2 cellular contexts compared by ENCODE assay signal in the genomic region with DNA sequence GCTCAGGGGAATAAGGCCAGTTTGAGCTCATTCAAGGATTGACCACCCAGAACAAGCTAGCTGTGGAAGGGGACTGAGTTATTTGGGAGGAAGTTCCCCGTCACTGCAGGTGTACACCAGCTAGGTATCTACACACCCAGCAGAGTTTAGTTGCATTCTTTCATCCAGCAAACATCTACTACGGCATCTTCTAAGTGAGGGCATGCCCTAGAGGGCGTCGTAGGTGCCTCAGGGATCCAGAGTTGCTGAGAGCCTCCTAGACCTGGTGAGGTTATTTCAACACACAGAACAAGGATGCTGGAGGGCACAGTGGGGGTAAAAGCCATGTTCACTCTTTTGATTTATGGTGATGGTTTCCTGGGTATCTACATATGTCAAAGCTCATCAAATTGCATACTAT.
TF ChIP-seq lines count a peak whose summit lies in the region.

No MANE protein-coding gene starts in this region.

TF ChIP-seq in GM23338, 12 proteins besides CTCF, POLR2A, EP300 and RAD21:
- TF ChIP-seq POLR2AphosphoS5 (IDR thresholded peaks at IDR 0.05; ENCODE audit: low read depth) = no peak
- TF ChIP-seq, protein P1, sequence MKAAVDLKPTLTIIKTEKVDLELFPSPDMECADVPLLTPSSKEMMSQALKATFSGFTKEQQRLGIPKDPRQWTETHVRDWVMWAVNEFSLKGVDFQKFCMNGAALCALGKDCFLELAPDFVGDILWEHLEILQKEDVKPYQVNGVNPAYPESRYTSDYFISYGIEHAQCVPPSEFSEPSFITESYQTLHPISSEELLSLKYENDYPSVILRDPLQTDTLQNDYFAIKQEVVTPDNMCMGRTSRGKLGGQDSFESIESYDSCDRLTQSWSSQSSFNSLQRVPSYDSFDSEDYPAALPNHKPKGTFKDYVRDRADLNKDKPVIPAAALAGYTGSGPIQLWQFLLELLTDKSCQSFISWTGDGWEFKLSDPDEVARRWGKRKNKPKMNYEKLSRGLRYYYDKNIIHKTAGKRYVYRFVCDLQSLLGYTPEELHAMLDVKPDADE (IDR thresholded peaks at IDR 0.05) = no peak
- no peak for TF ChIP-seq EZH2phosphoT487 (IDR thresholded peaks at IDR 0.05; ENCODE audit: unreplicated experiment)
- no peak for TF ChIP-seq JUNB (IDR thresholded peaks at IDR 0.05; ENCODE audit: unreplicated experiment)
- TF ChIP-seq, protein P2, sequence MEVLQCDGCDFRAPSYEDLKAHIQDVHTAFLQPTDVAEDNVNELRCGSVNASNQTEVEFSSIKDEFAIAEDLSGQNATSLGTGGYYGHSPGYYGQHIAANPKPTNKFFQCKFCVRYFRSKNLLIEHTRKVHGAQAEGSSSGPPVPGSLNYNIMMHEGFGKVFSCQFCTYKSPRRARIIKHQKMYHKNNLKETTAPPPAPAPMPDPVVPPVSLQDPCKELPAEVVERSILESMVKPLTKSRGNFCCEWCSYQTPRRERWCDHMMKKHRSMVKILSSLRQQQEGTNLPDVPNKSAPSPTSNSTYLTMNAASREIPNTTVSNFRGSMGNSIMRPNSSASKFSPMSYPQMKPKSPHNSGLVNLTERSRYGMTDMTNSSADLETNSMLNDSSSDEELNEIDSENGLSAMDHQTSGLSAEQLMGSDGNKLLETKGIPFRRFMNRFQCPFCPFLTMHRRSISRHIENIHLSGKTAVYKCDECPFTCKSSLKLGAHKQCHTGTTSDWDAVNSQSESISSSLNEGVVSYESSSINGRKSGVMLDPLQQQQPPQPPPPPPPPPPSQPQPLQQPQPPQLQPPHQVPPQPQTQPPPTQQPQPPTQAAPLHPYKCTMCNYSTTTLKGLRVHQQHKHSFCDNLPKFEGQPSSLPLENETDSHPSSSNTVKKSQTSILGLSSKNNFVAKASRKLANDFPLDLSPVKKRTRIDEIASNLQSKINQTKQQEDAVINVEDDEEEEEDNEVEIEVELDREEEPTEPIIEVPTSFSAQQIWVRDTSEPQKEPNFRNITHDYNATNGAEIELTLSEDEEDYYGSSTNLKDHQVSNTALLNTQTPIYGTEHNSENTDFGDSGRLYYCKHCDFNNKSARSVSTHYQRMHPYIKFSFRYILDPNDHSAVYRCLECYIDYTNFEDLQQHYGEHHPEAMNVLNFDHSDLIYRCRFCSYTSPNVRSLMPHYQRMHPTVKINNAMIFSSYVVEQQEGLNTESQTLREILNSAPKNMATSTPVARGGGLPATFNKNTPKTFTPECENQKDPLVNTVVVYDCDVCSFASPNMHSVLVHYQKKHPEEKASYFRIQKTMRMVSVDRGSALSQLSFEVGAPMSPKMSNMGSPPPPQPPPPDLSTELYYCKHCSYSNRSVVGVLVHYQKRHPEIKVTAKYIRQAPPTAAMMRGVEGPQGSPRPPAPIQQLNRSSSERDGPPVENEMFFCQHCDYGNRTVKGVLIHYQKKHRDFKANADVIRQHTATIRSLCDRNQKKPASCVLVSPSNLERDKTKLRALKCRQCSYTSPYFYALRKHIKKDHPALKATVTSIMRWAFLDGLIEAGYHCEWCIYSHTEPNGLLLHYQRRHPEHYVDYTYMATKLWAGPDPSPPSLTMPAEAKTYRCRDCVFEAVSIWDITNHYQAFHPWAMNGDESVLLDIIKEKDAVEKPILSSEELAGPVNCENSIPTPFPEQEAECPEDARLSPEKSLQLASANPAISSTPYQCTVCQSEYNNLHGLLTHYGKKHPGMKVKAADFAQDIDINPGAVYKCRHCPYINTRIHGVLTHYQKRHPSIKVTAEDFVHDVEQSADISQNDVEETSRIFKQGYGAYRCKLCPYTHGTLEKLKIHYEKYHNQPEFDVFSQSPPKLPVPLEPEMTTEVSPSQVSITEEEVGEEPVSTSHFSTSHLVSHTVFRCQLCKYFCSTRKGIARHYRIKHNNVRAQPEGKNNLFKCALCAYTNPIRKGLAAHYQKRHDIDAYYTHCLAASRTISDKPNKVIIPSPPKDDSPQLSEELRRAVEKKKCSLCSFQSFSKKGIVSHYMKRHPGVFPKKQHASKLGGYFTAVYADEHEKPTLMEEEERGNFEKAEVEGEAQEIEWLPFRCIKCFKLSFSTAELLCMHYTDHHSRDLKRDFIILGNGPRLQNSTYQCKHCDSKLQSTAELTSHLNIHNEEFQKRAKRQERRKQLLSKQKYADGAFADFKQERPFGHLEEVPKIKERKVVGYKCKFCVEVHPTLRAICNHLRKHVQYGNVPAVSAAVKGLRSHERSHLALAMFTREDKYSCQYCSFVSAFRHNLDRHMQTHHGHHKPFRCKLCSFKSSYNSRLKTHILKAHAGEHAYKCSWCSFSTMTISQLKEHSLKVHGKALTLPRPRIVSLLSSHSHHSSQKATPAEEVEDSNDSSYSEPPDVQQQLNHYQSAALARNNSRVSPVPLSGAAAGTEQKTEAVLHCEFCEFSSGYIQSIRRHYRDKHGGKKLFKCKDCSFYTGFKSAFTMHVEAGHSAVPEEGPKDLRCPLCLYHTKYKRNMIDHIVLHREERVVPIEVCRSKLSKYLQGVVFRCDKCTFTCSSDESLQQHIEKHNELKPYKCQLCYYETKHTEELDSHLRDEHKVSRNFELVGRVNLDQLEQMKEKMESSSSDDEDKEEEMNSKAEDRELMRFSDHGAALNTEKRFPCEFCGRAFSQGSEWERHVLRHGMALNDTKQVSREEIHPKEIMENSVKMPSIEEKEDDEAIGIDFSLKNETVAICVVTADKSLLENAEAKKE (CRISPR knock-in tag; IDR thresholded peaks at IDR 0.05) = no peak
- no peak for TF ChIP-seq NANOG (IDR thresholded peaks at IDR 0.05; ENCODE audit: borderline replicate concordance)
- TF ChIP-seq ZNF331 (CRISPR knock-in tag; IDR thresholded peaks at IDR 0.05; ENCODE audit: low read depth) = no peak
- TF ChIP-seq CREB1 (CRISPR knock-in tag; IDR thresholded peaks at IDR 0.05; ENCODE audit: low read depth) = no peak

TF ChIP-seq in H1, 55 proteins besides CTCF, POLR2A, EP300 and RAD21:
- TF ChIP-seq, protein P3, sequence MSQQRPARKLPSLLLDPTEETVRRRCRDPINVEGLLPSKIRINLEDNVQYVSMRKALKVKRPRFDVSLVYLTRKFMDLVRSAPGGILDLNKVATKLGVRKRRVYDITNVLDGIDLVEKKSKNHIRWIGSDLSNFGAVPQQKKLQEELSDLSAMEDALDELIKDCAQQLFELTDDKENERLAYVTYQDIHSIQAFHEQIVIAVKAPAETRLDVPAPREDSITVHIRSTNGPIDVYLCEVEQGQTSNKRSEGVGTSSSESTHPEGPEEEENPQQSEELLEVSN (IDR thresholded peaks at IDR 0.05) = no peak
- TF ChIP-seq CBX8 (IDR thresholded peaks at IDR 0.05; ENCODE audit: borderline replicate concordance, low read depth, low read length) (no peak), HDAC6 (IDR thresholded peaks at IDR 0.05; ENCODE audit: low read depth, low read length) (no peak), KDM1A (IDR thresholded peaks at IDR 0.05; ENCODE audit: borderline replicate concordance, low read length) (no peak), SAP30 (IDR thresholded peaks at IDR 0.05; ENCODE audit: insufficient read depth, insufficient replicate concordance, low read length) (no peak), JUN (IDR thresholded peaks at IDR 0.05; ENCODE audit: low read depth, low read length) (no peak), JUND (IDR thresholded peaks at IDR 0.05; ENCODE audit: low read length) (no peak), BACH1 (IDR thresholded peaks at IDR 0.05; ENCODE audit: low read length) (no peak), CHD2 (IDR thresholded peaks at IDR 0.05; ENCODE audit: low read length) (no peak), RXRA (IDR thresholded peaks at IDR 0.05; ENCODE audit: insufficient read depth, low read depth, low read length) (no peak), KDM5A (IDR thresholded peaks at IDR 0.05; ENCODE audit: low read length) (no peak), SRF (IDR thresholded peaks at IDR 0.05; ENCODE audit: low read depth, low read length) (no peak), BCL11A (IDR thresholded peaks at IDR 0.05; ENCODE audit: low read depth in 2 of 2, low read length in 2 of 2) (no peak), SIRT6 (IDR thresholded peaks at IDR 0.05; ENCODE audit: low read length) (no peak), SP2 (IDR thresholded peaks at IDR 0.05; ENCODE audit: low read length) (no peak), RBBP5 (IDR thresholded peaks at IDR 0.05; ENCODE audit: borderline replicate concordance, low read depth, low read length) (no peak)
- TF ChIP-seq, protein P4, sequence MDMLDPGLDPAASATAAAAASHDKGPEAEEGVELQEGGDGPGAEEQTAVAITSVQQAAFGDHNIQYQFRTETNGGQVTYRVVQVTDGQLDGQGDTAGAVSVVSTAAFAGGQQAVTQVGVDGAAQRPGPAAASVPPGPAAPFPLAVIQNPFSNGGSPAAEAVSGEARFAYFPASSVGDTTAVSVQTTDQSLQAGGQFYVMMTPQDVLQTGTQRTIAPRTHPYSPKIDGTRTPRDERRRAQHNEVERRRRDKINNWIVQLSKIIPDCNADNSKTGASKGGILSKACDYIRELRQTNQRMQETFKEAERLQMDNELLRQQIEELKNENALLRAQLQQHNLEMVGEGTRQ (IDR thresholded peaks at IDR 0.05; ENCODE audit: low read length) = no peak
